ENCODE assay signal across 15 cellular contexts in the genomic region with DNA sequence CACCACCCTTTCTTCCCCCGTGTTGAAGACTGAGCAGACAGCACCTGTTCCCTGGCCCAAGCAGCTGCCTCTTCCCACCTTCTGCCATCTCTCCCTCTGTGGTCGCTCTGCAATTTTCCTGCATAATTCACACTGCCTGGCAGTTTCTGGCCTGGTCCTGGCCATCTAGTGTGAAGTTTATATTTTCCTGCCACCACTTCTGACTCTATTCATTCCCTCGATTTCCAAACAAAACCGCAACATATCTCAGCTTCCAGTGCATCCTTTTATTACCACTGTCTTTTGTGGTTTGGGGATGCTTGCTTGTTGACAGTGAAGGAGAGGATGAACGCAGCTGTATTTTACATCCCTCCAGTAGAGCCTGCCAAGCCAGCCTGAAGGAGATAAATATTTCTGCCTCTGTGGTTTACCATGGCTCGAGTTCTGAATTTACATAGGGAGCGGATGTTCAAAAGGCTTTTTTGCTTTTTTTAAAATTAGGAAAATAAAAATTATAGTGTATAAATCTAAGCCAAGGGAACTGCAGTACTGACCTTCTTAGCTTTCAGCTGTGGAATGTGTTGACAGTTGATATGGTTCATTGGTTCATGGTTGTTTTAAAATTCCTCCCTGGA.
DNase-seq lines count a peak whose midpoint lies in the region; ATAC-seq, FAIRE-seq and TF ChIP-seq lines count a peak whose summit lies in the region.
"Had no signal": no experiment of that assay in that cellular context is flagged by ENCODE, and none has a peak within 500 bp of the region (broad histone marks: within the 10 kb centered on the region; RNA-seq: fewer than 3 reads in every experiment).

No MANE protein-coding gene starts in this region.

- DNase-seq in HepG2 (ENCODE audit: low spot score) (no peak), fibroblast of gingiva (ENCODE audit: low read depth) (peak; percentile 67), neural progenitor cell (ENCODE audit: low spot score) (no peak), cerebellar nuclear complex (lab: John Stamatoyannopoulos, UW) (no peak), NCI-H510A (lab: John Stamatoyannopoulos, UW) (no peak), ecto neural progenitor cell (ENCODE audit: low spot score) (no peak)
- no peak for DNase-seq in activated CD4-positive, alpha-beta T cell treated with anti-CD3 and anti-CD28 coated beads, Interleukin-2, amount 50 U/mL, for 4 hours
- DNase-seq: activated gamma-delta T cell treated with Interleukin-2 at 50 U/mL for 16 hours, H7, SIG-M5 had no signal

- no peak for TF ChIP-seq POLR2A in HepG2 (IDR thresholded peaks at IDR 0.05; ENCODE audit: insufficient read depth in 1 of 2, low read depth in 2 of 2, low read length in 2 of 2)

- H3K27me3 Mint-ChIP-seq in neural progenitor cell (ENCODE audit: insufficient read depth, low read depth) = peaks cover 4% of the 10 kb centered on the region

- no peaks in the 10 kb centered on the region for H3K36me3 Mint-ChIP-seq in neural progenitor cell

- CTCF ChIA-PET in HepG2 (lab: Yijun Ruan, JAX; ENCODE audit: low intra/inter-chr PET ratio, low total read pairs) = no interaction called here

- no peaks in the 10 kb centered on the region for H3K4me1 ChIP-seq in liver (ENCODE audit: control insufficient read depth in 4 of 4, insufficient read depth in 4 of 4, low read length in 3 of 4)
- no peaks in the 10 kb centered on the region for H3K4me1 ChIP-seq in HepG2 (ENCODE audit: insufficient read depth, low read length)
- H3K4me1 ChIP-seq in neural progenitor cell = no peaks in the 10 kb centered on the region

- H3K9me3 ChIP-seq in liver (ENCODE audit: control insufficient read depth in 4 of 4, low read length in 3 of 4) = peaks cover 0 to 3% (median 0%) of the 10 kb centered on the region in 4 donors
- H3K9me3 ChIP-seq in HepG2 (ENCODE audit: low read length) = no peaks in the 10 kb centered on the region
- no peaks in the 10 kb centered on the region for H3K9me3 ChIP-seq in neural progenitor cell (ENCODE audit: low read depth)
- H3K9me3 ChIP-seq: thoracic aorta had no signal

- in situ Hi-C loops in HepG2 (cut with HindIII; ENCODE audit: extremely low pct_ligation_motif_present, low pct_unique_long_range_greater_than_20kb) = no loop called here

- H3K9ac ChIP-seq in liver (ENCODE audit: low read depth in 1 of 2, low read length in 2 of 2) (no peak overlapping the region), HepG2 (ENCODE audit: insufficient read depth, low read depth, low read length) (no peak overlapping the region), neural progenitor cell (no peak overlapping the region)
- H3K9ac ChIP-seq: KMS-11 had no signal

- FAIRE-seq in HepG2 (lab: Jason Lieb, UNC) = no peak
- FAIRE-seq: A204.1 had no signal

- H3F3A ChIP-seq in neural progenitor cell (ENCODE audit: low read depth) = no peaks in the 10 kb centered on the region

- no peak overlapping the region for H2AFZ ChIP-seq in HepG2 (ENCODE audit: low read length)
- peak overlapping the region; percentile 64 for H2AFZ ChIP-seq in neural progenitor cell (replicated peaks)

- intact Hi-C loops in HepG2 (cut with micrococcal nuclease; ENCODE audit: unreplicated experiment) = no loop called here

- H3K4me1 Mint-ChIP-seq in neural progenitor cell = no peaks in the 10 kb centered on the region
- H3K4me1 Mint-ChIP-seq: neural crest cell had no signal

- H3K4me2 ChIP-seq in HepG2 (ENCODE audit: low read depth, low read length) = no peak overlapping the region
- H3K4me2 ChIP-seq in neural progenitor cell = no peak overlapping the region
- H3K4me2 ChIP-seq: KMS-11 had no signal

- H3K27me3 ChIP-seq in liver (ENCODE audit: control insufficient read depth in 4 of 4, insufficient read depth in 4 of 4, low read length in 3 of 4) (no peaks in the 10 kb centered on the region), HepG2 (ENCODE audit: control insufficient read depth in 1 of 2, insufficient read depth in 2 of 2, low read length in 2 of 2) (no peaks in the 10 kb centered on the region), neural progenitor cell (no peaks in the 10 kb centered on the region)

- no peak overlapping the region for H3K27ac ChIP-seq in liver (ENCODE audit: low read depth in 1 of 2, low read length in 2 of 2)
- no peak overlapping the region for H3K27ac ChIP-seq in HepG2 (ENCODE audit: extremely low read length, insufficient read depth, low read length)
- no peak overlapping the region for H3K27ac ChIP-seq in neural progenitor cell
- H3K27ac ChIP-seq: KMS-11 had no signal

- no peaks in the 10 kb centered on the region for H4K20me1 ChIP-seq in HepG2 (ENCODE audit: insufficient read depth, low read length)
- H4K20me1 ChIP-seq in neural progenitor cell (ENCODE audit: low read depth) = no peaks in the 10 kb centered on the region

- no TSS peak for BruUV-seq in HepG2 (replicated peaks; lab: Mats Ljungman, UMichigan)

- TF ChIP-seq RAD21 in liver (IDR thresholded peaks at IDR 0.05) (no peak), HepG2 (CRISPR knock-in tag; IDR thresholded peaks at IDR 0.05) (no peak)

- peaks cover 3 to 19% (median 8%) of the 10 kb centered on the region in 4 donors for H3K36me3 ChIP-seq in liver (ENCODE audit: control insufficient read depth in 4 of 4, insufficient read depth in 3 of 4, low read depth in 1 of 4, low read length in 3 of 4)
- no peaks in the 10 kb centered on the region for H3K36me3 ChIP-seq in HepG2 (replicated peaks in 1 of 2; ENCODE audit: control insufficient read depth in 1 of 2, insufficient read depth in 2 of 2, low read length in 2 of 2)
- no peaks in the 10 kb centered on the region for H3K36me3 ChIP-seq in neural progenitor cell

- H3K9me3 Mint-ChIP-seq in neural progenitor cell = peaks cover 3% of the 10 kb centered on the region
- H3K9me3 Mint-ChIP-seq: neural crest cell had no signal

- TF ChIP-seq EP300 in HepG2 (IDR thresholded peaks at IDR 0.05; ENCODE audit: low read depth in 2 of 2, low read length in 2 of 2) = no peak
- TF ChIP-seq EP300 in HepG2 (CRISPR knock-in tag; IDR thresholded peaks at IDR 0.05; ENCODE audit: borderline replicate concordance) = no peak

- H3K79me2 ChIP-seq in HepG2 (ENCODE audit: insufficient read depth, low read length) (no peaks in the 10 kb centered on the region), neural progenitor cell (ENCODE audit: low read depth) (no peaks in the 10 kb centered on the region)

- POLR2A ChIA-PET in HepG2 (lab: Yijun Ruan, JAX) = no interaction called here

- no peak for ATAC-seq in HepG2

- 78% methylated on average over 7 of the region's 7 CpGs for WGBS in liver
- 18% methylated on average over 7 of the region's 7 CpGs for WGBS in HepG2 (ENCODE audit: low lambda C conversion rate)

- no peak overlapping the region for H3K4me3 Mint-ChIP-seq in neural progenitor cell
- H3K4me3 Mint-ChIP-seq: neural crest cell had no signal

- TF ChIP-seq CTCF in liver (IDR thresholded peaks at IDR 0.05; ENCODE audit: low read depth, low read length, missing input control) = no peak
- TF ChIP-seq CTCF in HepG2 (CRISPR knock-in tag; IDR thresholded peaks at IDR 0.05) = no peak
- TF ChIP-seq CTCF in neural progenitor cell (IDR thresholded peaks at IDR 0.05) = no peak

- no peak overlapping the region for H3K27ac Mint-ChIP-seq in neural progenitor cell

- H3K4me3 ChIP-seq in liver (ENCODE audit: low read depth in 1 of 3, low read length in 3 of 3) = no peak overlapping the region
- H3K4me3 ChIP-seq in HepG2 (replicated peaks in 1 of 3; ENCODE audit: insufficient read depth in 1 of 3, low read depth in 2 of 3, low read length in 3 of 3) = no peak overlapping the region
- no peak overlapping the region for H3K4me3 ChIP-seq in neural progenitor cell
- H3K4me3 ChIP-seq: thoracic aorta had no signal

TF ChIP-seq in liver, 16 proteins besides CTCF, POLR2A, EP300 and RAD21:
- TF ChIP-seq HNF4A (conservative IDR thresholded peaks at IDR 0.05) (no peak), NR2F2 (IDR thresholded peaks at IDR 0.05) (peak; percentile 54)
TF ChIP-seq in liver: peak in this region for 1.

TF ChIP-seq in HepG2, 621 proteins besides CTCF, POLR2A, EP300 and RAD21:
- no peak for TF ChIP-seq ZNF207 (IDR thresholded peaks at IDR 0.05; ENCODE audit: borderline replicate concordance)
- no peak for TF ChIP-seq TOPORS (CRISPR knock-in tag; IDR thresholded peaks at IDR 0.05)
- no peak for TF ChIP-seq GTF3A (CRISPR knock-in tag; conservative IDR thresholded peaks at IDR 0.05)
- TF ChIP-seq, protein P1, sequence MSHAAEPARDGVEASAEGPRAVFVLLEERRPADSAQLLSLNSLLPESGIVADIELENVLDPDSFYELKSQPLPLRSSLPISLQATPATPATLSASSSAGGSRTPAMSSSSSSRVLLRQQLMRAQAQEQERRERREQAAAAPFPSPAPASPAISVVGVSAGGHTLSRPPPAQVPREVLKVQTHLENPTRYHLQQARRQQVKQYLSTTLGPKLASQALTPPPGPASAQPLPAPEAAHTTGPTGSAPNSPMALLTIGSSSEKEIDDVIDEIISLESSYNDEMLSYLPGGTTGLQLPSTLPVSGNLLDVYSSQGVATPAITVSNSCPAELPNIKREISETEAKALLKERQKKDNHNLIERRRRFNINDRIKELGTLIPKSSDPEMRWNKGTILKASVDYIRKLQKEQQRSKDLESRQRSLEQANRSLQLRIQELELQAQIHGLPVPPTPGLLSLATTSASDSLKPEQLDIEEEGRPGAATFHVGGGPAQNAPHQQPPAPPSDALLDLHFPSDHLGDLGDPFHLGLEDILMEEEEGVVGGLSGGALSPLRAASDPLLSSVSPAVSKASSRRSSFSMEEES (CRISPR knock-in tag; IDR thresholded peaks at IDR 0.05) = no peak
- no peak for TF ChIP-seq ZNF562 (CRISPR knock-in tag; IDR thresholded peaks at IDR 0.05; ENCODE audit: borderline replicate concordance)
- TF ChIP-seq KLF12 (CRISPR knock-in tag; IDR thresholded peaks at IDR 0.05; ENCODE audit: borderline replicate concordance) = no peak
- no peak for TF ChIP-seq ETV5 (CRISPR knock-in tag; IDR thresholded peaks at IDR 0.05; ENCODE audit: borderline replicate concordance)
- TF ChIP-seq SOX5 (CRISPR knock-in tag; IDR thresholded peaks at IDR 0.05; ENCODE audit: borderline replicate concordance) = no peak
- TF ChIP-seq ZIK1 (CRISPR knock-in tag; IDR thresholded peaks at IDR 0.05; ENCODE audit: borderline replicate concordance, low read depth) = no peak
- no peak for TF ChIP-seq ZNF883 (CRISPR knock-in tag; IDR thresholded peaks at IDR 0.05; ENCODE audit: not compliant biosample characterization)
